Comparison of ENCODE assay signal across 10 cellular contexts in genomic region chr11:33716236-33716635, GRCh38. TPM values are rescaled to one million over a fixed set of nuclear protein-coding genes. Genes with fewer than 3 reads are reported as not detected.
DNase-seq lines count a peak whose midpoint lies in the region; ATAC-seq, FAIRE-seq and TF ChIP-seq lines count a peak whose summit lies in the region.
"Had no signal": no experiment of that assay in that cellular context is flagged by ENCODE, and none has a peak within 500 bp of the region (broad histone marks: within the 10 kb centered on the region; RNA-seq: fewer than 3 reads in every experiment).

No MANE protein-coding gene starts in this region.

- H3K36me3 ChIP-seq in astrocyte (ENCODE audit: insufficient read depth, low read length) (peaks cover 76% of the 10 kb centered on the region), HepG2 (replicated peaks in 1 of 2; ENCODE audit: control insufficient read depth in 1 of 2, insufficient read depth in 2 of 2, low read length in 2 of 2) (peaks cover 7 to 59% of the 10 kb centered on the region in 2 experiments)
- no peaks in the 10 kb centered on the region for H3K36me3 ChIP-seq in CD8-positive, alpha-beta memory T cell (ENCODE audit: insufficient read depth, low read length)

- no peaks in the 10 kb centered on the region for H3K79me1 ChIP-seq in H9 (ENCODE audit: insufficient read depth, low read depth, low read length, poor library complexity, severe bottlenecking)

- H2BK20ac ChIP-seq in H9 (ENCODE audit: low read depth, low read length, poor library complexity, severe bottlenecking), result no peak overlapping the region

- H4K5ac ChIP-seq in H9 (ENCODE audit: insufficient read length, low read depth, low read length), result no peak overlapping the region

- no peak for TF ChIP-seq POLR2A in HepG2 (IDR thresholded peaks at IDR 0.05; ENCODE audit: insufficient read depth in 1 of 2, low read depth in 2 of 2, low read length in 2 of 2)

- no peak overlapping the region for H3K27ac Mint-ChIP-seq in H9
- H3K27ac Mint-ChIP-seq in astrocyte (ENCODE audit: unreplicated experiment), result no peak overlapping the region
- H3K27ac Mint-ChIP-seq in CD8-positive, alpha-beta memory T cell, result no peak overlapping the region

- H3K9ac ChIP-seq in H9 (ENCODE audit: extremely low read depth, insufficient read length, low read length), result no peak overlapping the region
- peak overlapping the region; percentile 18 for H3K9ac ChIP-seq in astrocyte (ENCODE audit: low read length)
- no peak overlapping the region for H3K9ac ChIP-seq in HepG2 (ENCODE audit: insufficient read depth, low read depth, low read length)

- no peak overlapping the region for H3K18ac ChIP-seq in H9 (ENCODE audit: insufficient read length, low read depth, low read length)

- no peak overlapping the region for H2BK5ac ChIP-seq in H9 (ENCODE audit: insufficient read length, low read length)

- intact Hi-C loops in HepG2 (cut with micrococcal nuclease; ENCODE audit: unreplicated experiment), result loop anchor here (1.0 kb wide), 1 partner anchor 26 kb away; no protein-coding TSS in a partner anchor

- H3K9me3 Mint-ChIP-seq in H9, result no peaks in the 10 kb centered on the region
- H3K9me3 Mint-ChIP-seq in astrocyte (ENCODE audit: unreplicated experiment), result no peaks in the 10 kb centered on the region
- no peaks in the 10 kb centered on the region for H3K9me3 Mint-ChIP-seq in CD8-positive, alpha-beta memory T cell

- H3K79me2 ChIP-seq in H9 (ENCODE audit: insufficient read depth, low read length) (no peaks in the 10 kb centered on the region), astrocyte (ENCODE audit: insufficient read depth, low read length) (peaks cover 83% of the 10 kb centered on the region), HepG2 (ENCODE audit: insufficient read depth, low read length) (no peaks in the 10 kb centered on the region)

- H3K27ac ChIP-seq in H9 (ENCODE audit: insufficient read length, low read depth, low read length), result no peak overlapping the region
- no peak overlapping the region for H3K27ac ChIP-seq in astrocyte (ENCODE audit: low read depth, low read length)
- H3K27ac ChIP-seq in HepG2 (ENCODE audit: extremely low read length, insufficient read depth, low read length), result no peak overlapping the region
- no peak overlapping the region for H3K27ac ChIP-seq in CD8-positive, alpha-beta memory T cell (ENCODE audit: low read depth, low read length)

- H3K4me1 Mint-ChIP-seq in H9, result no peaks in the 10 kb centered on the region
- H3K4me1 Mint-ChIP-seq in astrocyte (ENCODE audit: low read depth, unreplicated experiment), result peaks cover 16% of the 10 kb centered on the region
- no peaks in the 10 kb centered on the region for H3K4me1 Mint-ChIP-seq in CD8-positive, alpha-beta memory T cell

- H3K27me3 Mint-ChIP-seq in H9 (ENCODE audit: low read depth), result no peaks in the 10 kb centered on the region
- no peaks in the 10 kb centered on the region for H3K27me3 Mint-ChIP-seq in astrocyte (ENCODE audit: low read depth, unreplicated experiment)
- H3K27me3 Mint-ChIP-seq in CD8-positive, alpha-beta memory T cell, result no peaks in the 10 kb centered on the region

- no CpG with 5 or more reads among the region's 2 CpGs for WGBS in H9 (ENCODE audit: extremely low coverage, insufficient read length, low lambda C conversion rate)
- 93% methylated on average over 2 of the region's 2 CpGs for WGBS in HepG2 (ENCODE audit: low lambda C conversion rate)

- H2AFZ ChIP-seq in H9 (ENCODE audit: low read length) (no peak overlapping the region), astrocyte (ENCODE audit: low read depth, low read length) (no peak overlapping the region), HepG2 (ENCODE audit: low read length) (no peak overlapping the region)

- H3K27me3 ChIP-seq in H9 (ENCODE audit: insufficient read depth, low read length), result no peaks in the 10 kb centered on the region
- no peaks in the 10 kb centered on the region for H3K27me3 ChIP-seq in astrocyte (ENCODE audit: insufficient read depth, low read length)
- no peaks in the 10 kb centered on the region for H3K27me3 ChIP-seq in HepG2 (ENCODE audit: control insufficient read depth in 1 of 2, insufficient read depth in 2 of 2, low read length in 2 of 2)
- H3K27me3 ChIP-seq in CD8-positive, alpha-beta memory T cell (ENCODE audit: insufficient read depth, low read length, poor library complexity, severe bottlenecking), result no peaks in the 10 kb centered on the region

- TF ChIP-seq CTCF in H9 (conservative IDR thresholded peaks at IDR 0.05) (peak; percentile 53), astrocyte (IDR thresholded peaks at IDR 0.05; ENCODE audit: insufficient read depth, low read depth, low read length) (peak; percentile 33), HepG2 (CRISPR knock-in tag; IDR thresholded peaks at IDR 0.05) (peak; percentile 44)

- DNase-seq in AG20443 (ENCODE audit: low spot score) (peak; percentile 13), H9 (no peak), astrocyte (ENCODE audit: low read depth) (no peak), HepG2 (ENCODE audit: low spot score) (no peak), T-helper 9 cell (no peak), DMS153 treated with DMSO at 0.1 percent for 48 hours (lab: John Stamatoyannopoulos, UW; ENCODE audit: unreplicated experiment) (no peak), HK-2 (ENCODE audit: unreplicated experiment) (no peak)
- no peak for DNase-seq in CD8-positive, alpha-beta memory T cell
- DNase-seq: NCI-H1436 had no signal

- H3K56ac ChIP-seq in H9 (ENCODE audit: insufficient read length, low read depth, low read length), result no peak overlapping the region

- H2BK15ac ChIP-seq in H9 (ENCODE audit: low read depth, low read length), result no peak overlapping the region

- H3T11ph ChIP-seq in H9 (ENCODE audit: low read length), result no peak overlapping the region

- POLR2A ChIA-PET in HepG2 (lab: Yijun Ruan, JAX), result interaction anchor here (1.2 to 2.3 kb wide), 4 partner anchors 9 to 21 kb away, joined by 3 to 11 read pairs (median 6); partner anchors contain the start of genes C11orf91 and CD59
- POLR2A ChIA-PET in CD8-positive, alpha-beta memory T cell (lab: Charles Lee), result no interaction called here

- no peak for TF ChIP-seq EP300 in HepG2 (IDR thresholded peaks at IDR 0.05; ENCODE audit: low read depth in 2 of 2, low read length in 2 of 2)
- TF ChIP-seq EP300 in HepG2 (CRISPR knock-in tag; IDR thresholded peaks at IDR 0.05; ENCODE audit: borderline replicate concordance), result no peak

- no peaks in the 10 kb centered on the region for H4K20me1 ChIP-seq in H9 (ENCODE audit: control insufficient read depth, insufficient read depth, insufficient read length)
- peaks cover 60% of the 10 kb centered on the region for H4K20me1 ChIP-seq in astrocyte (ENCODE audit: insufficient read depth, low read length)
- no peaks in the 10 kb centered on the region for H4K20me1 ChIP-seq in HepG2 (ENCODE audit: insufficient read depth, low read length)

- H3K4me1 ChIP-seq in H9 (ENCODE audit: insufficient read depth, low read length), result no peaks in the 10 kb centered on the region
- H3K4me1 ChIP-seq in astrocyte (ENCODE audit: insufficient read depth, low read length), result peaks cover 19% of the 10 kb centered on the region
- peaks cover 15% of the 10 kb centered on the region for H3K4me1 ChIP-seq in HepG2 (ENCODE audit: insufficient read depth, low read length)
- H3K4me1 ChIP-seq in CD8-positive, alpha-beta memory T cell (ENCODE audit: insufficient read depth, low read length), result no peaks in the 10 kb centered on the region

- no peak overlapping the region for H3K14ac ChIP-seq in H9 (ENCODE audit: insufficient read depth, low read length)

- no peaks in the 10 kb centered on the region for H3K23me2 ChIP-seq in H9 (ENCODE audit: insufficient read length, low read depth, low read length, poor library complexity, severe bottlenecking)

- no peak overlapping the region for H4K91ac ChIP-seq in H9 (ENCODE audit: insufficient read length, low read depth, low read length)

- FAIRE-seq in astrocyte (lab: Jason Lieb, UNC) (no peak), HepG2 (lab: Jason Lieb, UNC) (no peak)

- H4K8ac ChIP-seq in H9 (replicated peaks; ENCODE audit: insufficient read length, low read depth, low read length), result no peak overlapping the region

- H3K4me3 Mint-ChIP-seq in H9, result no peak overlapping the region
- H3K4me3 Mint-ChIP-seq in astrocyte (ENCODE audit: unreplicated experiment), result no peak overlapping the region
- H3K4me3 Mint-ChIP-seq in CD8-positive, alpha-beta memory T cell, result no peak overlapping the region

- BruUV-seq in HepG2 (replicated peaks; lab: Mats Ljungman, UMichigan), result no TSS peak

- H3K4me2 ChIP-seq in H9 (ENCODE audit: insufficient read depth, insufficient read length, low read length) (no peak overlapping the region), astrocyte (ENCODE audit: low read length) (no peak overlapping the region), HepG2 (ENCODE audit: low read depth, low read length) (no peak overlapping the region)

- H3K9me3 ChIP-seq in H9 (ENCODE audit: control insufficient read depth, low read depth, low read length) (no peaks in the 10 kb centered on the region), astrocyte (ENCODE audit: insufficient read depth, low read depth, low read length) (no peaks in the 10 kb centered on the region), HepG2 (ENCODE audit: low read length) (no peaks in the 10 kb centered on the region)
- no peaks in the 10 kb centered on the region for H3K9me3 ChIP-seq in CD8-positive, alpha-beta memory T cell (ENCODE audit: low read length)

- H3K4me3 ChIP-seq in astrocyte (ENCODE audit: insufficient read depth, low read depth, low read length) (no peak overlapping the region), HepG2 (replicated peaks in 1 of 3; ENCODE audit: insufficient read depth in 1 of 3, low read depth in 2 of 3, low read length in 3 of 3) (no peak overlapping the region)
- H3K4me3 ChIP-seq in CD8-positive, alpha-beta memory T cell (ENCODE audit: low read length), result no peak overlapping the region

- H3K36me3 Mint-ChIP-seq in H9 (ENCODE audit: insufficient read depth in 1 of 3, low read depth in 3 of 3), result peaks cover 0 to 38% (median 31%) of the 10 kb centered on the region in 3 experiments; a peak in 6 of 7 replicates
- peaks cover 8% of the 10 kb centered on the region for H3K36me3 Mint-ChIP-seq in astrocyte (ENCODE audit: low read depth, unreplicated experiment)
- H3K36me3 Mint-ChIP-seq in CD8-positive, alpha-beta memory T cell, result peaks cover 0 to 59% (median 14%) of the 10 kb centered on the region in 3 donors

- H2BK120ac ChIP-seq in H9 (ENCODE audit: low read depth, low read length, poor library complexity, severe bottlenecking), result no peak overlapping the region

- no peak overlapping the region for H2AK5ac ChIP-seq in H9 (ENCODE audit: insufficient read length, low read length)

- in situ Hi-C loops in HepG2 (cut with HindIII; ENCODE audit: extremely low pct_ligation_motif_present, low pct_unique_long_range_greater_than_20kb), result no loop called here

- no peak for TF ChIP-seq RAD21 in HepG2 (CRISPR knock-in tag; IDR thresholded peaks at IDR 0.05)

- no peak overlapping the region for H3K4ac ChIP-seq in H9 (ENCODE audit: low read depth, low read length)

- H3K23ac ChIP-seq in H9 (ENCODE audit: insufficient read length, low read depth, low read length), result no peak overlapping the region

- CTCF ChIA-PET in HepG2 (lab: Yijun Ruan, JAX; ENCODE audit: low intra/inter-chr PET ratio, low total read pairs), result interaction anchor here (1.3 kb wide), 1 partner anchor 25 kb away, joined by 4 read pairs; no protein-coding TSS in a partner anchor
- CTCF ChIA-PET in CD8-positive, alpha-beta memory T cell (lab: Charles Lee), result interaction anchor here (1.1 to 3.9 kb wide), 4 partner anchors 9 to 26 kb away, joined by 3 to 15 read pairs (median 5); partner anchors contain the start of gene CD59

- no peak overlapping the region for H2BK12ac ChIP-seq in H9 (ENCODE audit: insufficient read length, low read depth, low read length)

- peak; percentile 53 for ATAC-seq in HepG2

RNA-seq across cellular contexts. Expression of gene C11orf91, which starts 15.6 kb away (rescaled TPM):
- not detected in 2 replicates for total RNA-seq in H9 (2021)
- total RNA-seq in astrocyte, result not detected in 2 replicates
- total RNA-seq in HepG2 (2016; rRNA removed; fragmentation: Illumina TruSeq; extraction: Trizol), result 0.35 TPM in 1 of 2 replicates, not detected in the other
- total RNA-seq in HepG2 (2016; cell fraction: cytosol; rRNA removed; fragmentation: Illumina TruSeq; extraction: Trizol; ENCODE audit: low read depth), result 0.71 TPM in 1 of 2 replicates, not detected in the other
- not detected in 2 replicates for total RNA-seq in HepG2 (2016; cell fraction: insoluble cytoplasmic fraction; rRNA removed; fragmentation: Illumina TruSeq; extraction: Trizol)
- total RNA-seq in HepG2 (2016; cell fraction: membrane; rRNA removed; fragmentation: Illumina TruSeq; extraction: Trizol), result 0.31 and 0.48 TPM in 2 replicates
- not detected in 2 replicates for total RNA-seq in HepG2 (2016; cell fraction: nucleus; rRNA removed; fragmentation: Illumina TruSeq; extraction: Trizol)
- polyA plus RNA-seq in HepG2 (2011; rRNA removed), result not detected in 2 replicates
- polyA plus RNA-seq in HepG2 (2011; cell fraction: cytosol; rRNA removed), result not detected in 2 replicates
- 0.19 TPM in 1 of 2 replicates, not detected in the other for polyA plus RNA-seq in HepG2 (2011; cell fraction: nucleus; rRNA removed)
- polyA plus RNA-seq in HepG2 (2012), result 0.24 TPM in 1 of 2 replicates, not detected in the other
- polyA plus RNA-seq in HepG2 (2016; cell fraction: cytosol; fragmentation: Illumina TruSeq; extraction: Trizol; ENCODE audit: low read depth), result 0.69 and 0.77 TPM in 2 replicates
- not detected in 2 replicates for polyA plus RNA-seq in HepG2 (2016; cell fraction: insoluble cytoplasmic fraction; fragmentation: Illumina TruSeq; extraction: Trizol; ENCODE audit: low read depth)
- 0.62 and 1.2 TPM in 2 replicates for polyA plus RNA-seq in HepG2 (2016; cell fraction: membrane; fragmentation: Illumina TruSeq; extraction: Trizol; ENCODE audit: low read depth)
- polyA plus RNA-seq in HepG2 (2016; cell fraction: nucleus; fragmentation: Illumina TruSeq; extraction: Trizol; ENCODE audit: insufficient read depth, low read depth), result not detected in 2 replicates
- not detected in 2 replicates for polyA minus RNA-seq in HepG2 (2011; rRNA and poly(A)+ RNA removed; ENCODE audit: low replicate concordance)
- polyA minus RNA-seq in HepG2 (2011; cell fraction: cytosol; rRNA and poly(A)+ RNA removed), result not detected in 2 replicates
- 1.3 TPM in 1 of 2 replicates, not detected in the other for polyA minus RNA-seq in HepG2 (2011; cell fraction: nucleus; rRNA and poly(A)+ RNA removed)
- not detected for total RNA-seq in CD8-positive, alpha-beta memory T cell
- polyA plus RNA-seq in CD8-positive, alpha-beta memory T cell, result not detected
- total RNA-seq: temporal lobe had no signal

RNA-seq across cellular contexts. Expression of gene CD59, which starts 20.0 kb away (rescaled TPM):
- total RNA-seq in H9 (2021), result 91.5 and 93.2 TPM in 2 replicates
- total RNA-seq in astrocyte, result 587 and 662 TPM in 2 replicates
- total RNA-seq in HepG2 (2016; rRNA removed; fragmentation: Illumina TruSeq; extraction: Trizol), result 184 and 289 TPM in 2 replicates
- 17.9 and 18.3 TPM in 2 replicates for total RNA-seq in HepG2 (2016; cell fraction: cytosol; rRNA removed; fragmentation: Illumina TruSeq; extraction: Trizol; ENCODE audit: low read depth)
- 187 and 287 TPM in 2 replicates for total RNA-seq in HepG2 (2016; cell fraction: insoluble cytoplasmic fraction; rRNA removed; fragmentation: Illumina TruSeq; extraction: Trizol)
- 57.6 and 59.8 TPM in 2 replicates for total RNA-seq in HepG2 (2016; cell fraction: membrane; rRNA removed; fragmentation: Illumina TruSeq; extraction: Trizol)
- total RNA-seq in HepG2 (2016; cell fraction: nucleus; rRNA removed; fragmentation: Illumina TruSeq; extraction: Trizol), result 207 and 235 TPM in 2 replicates
- 127 and 132 TPM in 2 replicates for polyA plus RNA-seq in HepG2 (2011; rRNA removed)
- 79.2 and 136 TPM in 2 replicates for polyA plus RNA-seq in HepG2 (2011; cell fraction: cytosol; rRNA removed)
- polyA plus RNA-seq in HepG2 (2011; cell fraction: nucleus; rRNA removed), result 35.8 and 50.3 TPM in 2 replicates
- 99.3 and 122 TPM in 2 replicates for polyA plus RNA-seq in HepG2 (2012)
- 34.0 and 44.2 TPM in 2 replicates for polyA plus RNA-seq in HepG2 (2016; cell fraction: cytosol; fragmentation: Illumina TruSeq; extraction: Trizol; ENCODE audit: low read depth)
- polyA plus RNA-seq in HepG2 (2016; cell fraction: insoluble cytoplasmic fraction; fragmentation: Illumina TruSeq; extraction: Trizol; ENCODE audit: low read depth), result 136 and 153 TPM in 2 replicates
- polyA plus RNA-seq in HepG2 (2016; cell fraction: membrane; fragmentation: Illumina TruSeq; extraction: Trizol; ENCODE audit: low read depth), result 35.5 and 37.5 TPM in 2 replicates
- polyA plus RNA-seq in HepG2 (2016; cell fraction: nucleus; fragmentation: Illumina TruSeq; extraction: Trizol; ENCODE audit: insufficient read depth, low read depth), result 257 and 263 TPM in 2 replicates
- 118 and 499 TPM in 2 replicates for polyA minus RNA-seq in HepG2 (2011; rRNA and poly(A)+ RNA removed; ENCODE audit: low replicate concordance)
- polyA minus RNA-seq in HepG2 (2011; cell fraction: cytosol; rRNA and poly(A)+ RNA removed), result 42.6 and 62.0 TPM in 2 replicates
- polyA minus RNA-seq in HepG2 (2011; cell fraction: nucleus; rRNA and poly(A)+ RNA removed), result 31.4 and 43.6 TPM in 2 replicates
- total RNA-seq in CD8-positive, alpha-beta memory T cell, result 10 to 100 TPM; 25.2 to 28.0 TPM
- polyA plus RNA-seq in CD8-positive, alpha-beta memory T cell, result 40.4 TPM

RNA-seq across cellular contexts. Expression of gene FBXO3, which starts 58.1 kb away (rescaled TPM):
- 18.9 and 20.2 TPM in 2 replicates for total RNA-seq in H9 (2021)
- total RNA-seq in astrocyte, result 23.5 and 25.2 TPM in 2 replicates
- 27.6 and 45.5 TPM in 2 replicates for total RNA-seq in HepG2 (2016; rRNA removed; fragmentation: Illumina TruSeq; extraction: Trizol)
- 1.4 and 1.6 TPM in 2 replicates for total RNA-seq in HepG2 (2016; cell fraction: cytosol; rRNA removed; fragmentation: Illumina TruSeq; extraction: Trizol; ENCODE audit: low read depth)
- total RNA-seq in HepG2 (2016; cell fraction: insoluble cytoplasmic fraction; rRNA removed; fragmentation: Illumina TruSeq; extraction: Trizol), result 30.3 and 40.5 TPM in 2 replicates
- total RNA-seq in HepG2 (2016; cell fraction: membrane; rRNA removed; fragmentation: Illumina TruSeq; extraction: Trizol), result 3.8 and 4.9 TPM in 2 replicates
- 22.6 and 23.6 TPM in 2 replicates for total RNA-seq in HepG2 (2016; cell fraction: nucleus; rRNA removed; fragmentation: Illumina TruSeq; extraction: Trizol)
- 19.3 and 20.4 TPM in 2 replicates for polyA plus RNA-seq in HepG2 (2011; rRNA removed)
- polyA plus RNA-seq in HepG2 (2011; cell fraction: cytosol; rRNA removed), result 9.9 and 15.0 TPM in 2 replicates
- polyA plus RNA-seq in HepG2 (2011; cell fraction: nucleus; rRNA removed), result 11.9 and 12.7 TPM in 2 replicates
- polyA plus RNA-seq in HepG2 (2012), result 12.8 and 16.4 TPM in 2 replicates
- polyA plus RNA-seq in HepG2 (2016; cell fraction: cytosol; fragmentation: Illumina TruSeq; extraction: Trizol; ENCODE audit: low read depth), result 0.72 and 0.78 TPM in 2 replicates
- polyA plus RNA-seq in HepG2 (2016; cell fraction: insoluble cytoplasmic fraction; fragmentation: Illumina TruSeq; extraction: Trizol; ENCODE audit: low read depth), result 27.2 and 30.5 TPM in 2 replicates
- polyA plus RNA-seq in HepG2 (2016; cell fraction: membrane; fragmentation: Illumina TruSeq; extraction: Trizol; ENCODE audit: low read depth), result 2.1 and 2.7 TPM in 2 replicates
- 17.1 and 19.7 TPM in 2 replicates for polyA plus RNA-seq in HepG2 (2016; cell fraction: nucleus; fragmentation: Illumina TruSeq; extraction: Trizol; ENCODE audit: insufficient read depth, low read depth)
- 10.8 and 29.9 TPM in 2 replicates for polyA minus RNA-seq in HepG2 (2011; rRNA and poly(A)+ RNA removed; ENCODE audit: low replicate concordance)
- 13.7 and 15.9 TPM in 2 replicates for polyA minus RNA-seq in HepG2 (2011; cell fraction: cytosol; rRNA and poly(A)+ RNA removed)
- polyA minus RNA-seq in HepG2 (2011; cell fraction: nucleus; rRNA and poly(A)+ RNA removed), result 24.5 and 33.8 TPM in 2 replicates
- total RNA-seq in CD8-positive, alpha-beta memory T cell, result 10 to 100 TPM; 16.7 to 17.1 TPM
- 33.4 TPM for polyA plus RNA-seq in CD8-positive, alpha-beta memory T cell
